In genomic region chr19:38233740-38234251, GRCh38 we compare ENCODE assay signal across 9 cellular contexts. TPM values are rescaled to one million over a fixed set of nuclear protein-coding genes. Genes with fewer than 3 reads are reported as not detected.
DNase-seq lines count a peak whose midpoint lies in the region; ATAC-seq, FAIRE-seq and TF ChIP-seq lines count a peak whose summit lies in the region.
"Had no signal": no experiment of that assay in that cellular context is flagged by ENCODE, and none has a peak within 500 bp of the region (broad histone marks: within the 10 kb centered on the region; RNA-seq: fewer than 3 reads in every experiment).

No MANE protein-coding gene starts in this region.

- TF ChIP-seq RAD21 in HepG2 (CRISPR knock-in tag; IDR thresholded peaks at IDR 0.05), result peak; percentile 82

- no peak overlapping the region for H3K9ac ChIP-seq in HepG2 (ENCODE audit: insufficient read depth, low read depth, low read length)

- intact Hi-C loops in HepG2 (cut with micrococcal nuclease; ENCODE audit: unreplicated experiment), result loop anchor here (2.0 kb wide), 1 partner anchor 101 kb away; the partner anchor contains the start of gene CATSPERG

- TF ChIP-seq CTCF in HepG2 (CRISPR knock-in tag; IDR thresholded peaks at IDR 0.05), result peak; percentile 91

- H3K79me2 ChIP-seq in HepG2 (ENCODE audit: insufficient read depth, low read length), result no peaks in the 10 kb centered on the region

- POLR2A ChIA-PET in HepG2 (lab: Yijun Ruan, JAX), result interaction anchor here (0.7 kb wide), 1 partner anchor 9 kb away, joined by 7 read pairs; no protein-coding TSS in a partner anchor

- BruUV-seq in HepG2 (replicated peaks; lab: Mats Ljungman, UMichigan), result no TSS peak

- H3K4me3 ChIP-seq in HepG2 (replicated peaks in 1 of 3; ENCODE audit: insufficient read depth in 1 of 3, low read depth in 2 of 3, low read length in 3 of 3), result no peak overlapping the region

- peak overlapping the region; percentile 25; the same call in 1 of the 2 replicates for H3K4me2 ChIP-seq in HepG2 (ENCODE audit: low read depth, low read length)

- peaks cover 4% of the 10 kb centered on the region for H3K4me1 ChIP-seq in HepG2 (ENCODE audit: insufficient read depth, low read length)

- H3K27ac ChIP-seq in HepG2 (ENCODE audit: extremely low read length, insufficient read depth, low read length), result no peak overlapping the region

- H3K27me3 Mint-ChIP-seq in central memory CD8-positive, alpha-beta T cell, result peaks cover 56% of the 10 kb centered on the region

- H3K27me3 ChIP-seq in HepG2 (ENCODE audit: control insufficient read depth in 1 of 2, insufficient read depth in 2 of 2, low read length in 2 of 2), result peaks cover 1 to 4% of the 10 kb centered on the region in 2 experiments; a peak in 3 of 5 replicates

- H3K36me3 ChIP-seq in HepG2 (replicated peaks in 1 of 2; ENCODE audit: control insufficient read depth in 1 of 2, insufficient read depth in 2 of 2, low read length in 2 of 2), result no peaks in the 10 kb centered on the region

- TF ChIP-seq POLR2A in HepG2 (IDR thresholded peaks at IDR 0.05; ENCODE audit: insufficient read depth in 1 of 2, low read depth in 2 of 2, low read length in 2 of 2), result no peak

- peaks cover 2% of the 10 kb centered on the region for H3K36me3 Mint-ChIP-seq in central memory CD8-positive, alpha-beta T cell (ENCODE audit: insufficient read depth)

- 29% methylated on average over 3 of the region's 7 CpGs for WGBS in HepG2 (ENCODE audit: low lambda C conversion rate)

- TF ChIP-seq EP300 in HepG2 (IDR thresholded peaks at IDR 0.05; ENCODE audit: low read depth in 2 of 2, low read length in 2 of 2), result no peak
- no peak for TF ChIP-seq EP300 in HepG2 (CRISPR knock-in tag; IDR thresholded peaks at IDR 0.05; ENCODE audit: borderline replicate concordance)

- no peaks in the 10 kb centered on the region for H3K9me3 ChIP-seq in HepG2 (ENCODE audit: low read length)

- CTCF ChIA-PET in HepG2 (lab: Yijun Ruan, JAX; ENCODE audit: low intra/inter-chr PET ratio, low total read pairs), result interaction anchor here (0.6 to 2.0 kb wide), 2 partner anchors 101 to 335 kb away, joined by 3 to 27 read pairs; partner anchors contain the start of gene CATSPERG

- DNase-seq in NCI-H526 (lab: John Stamatoyannopoulos, UW) (peak; percentile 24 to 85), NCI-H526 treated with DMSO at 0.1 percent for 48 hours (lab: John Stamatoyannopoulos, UW) (no peak), NCI-H2171 treated with DMSO at 0.1 percent for 48 hours (lab: John Stamatoyannopoulos, UW) (peak; percentile 28), HepG2 (ENCODE audit: low spot score) (peak; percentile 58)
- DNase-seq in activated CD4-positive, CD25-positive, alpha-beta regulatory T cell treated with anti-CD3 and anti-CD28 coated beads, Interleukin-2, amount 50 U/mL, for 72 hours, result peak; percentile 88
- DNase-seq in central memory CD8-positive, alpha-beta T cell (ENCODE audit: low spot score in 2 of 2), result peak; percentile 56 to 67
- DNase-seq in stimulated activated CD4-positive, alpha-beta T cell treated with anti-CD3 and anti-CD28 coated beads, TNF-alpha, amount 100 ng/mL, for 4 hours (ENCODE audit: low read depth in 3 of 3), result peak; percentile 42 to 60 (median 55)

- peak; percentile 41 for ATAC-seq in central memory CD8-positive, alpha-beta T cell (replicated peaks; ENCODE audit: extremely low read depth, poor library complexity, severe bottlenecking)
- ATAC-seq in HepG2, result peak; percentile 85
- ATAC-seq in HG02571 (IDR thresholded peaks at IDR 0.05; ENCODE audit: unreplicated experiment), result no peak

- in situ Hi-C loops in HepG2 (cut with HindIII; ENCODE audit: extremely low pct_ligation_motif_present, low pct_unique_long_range_greater_than_20kb), result no loop called here

- no peak overlapping the region for H2AFZ ChIP-seq in HepG2 (ENCODE audit: low read length)

- peak; percentile 44 for FAIRE-seq in HepG2 (lab: Jason Lieb, UNC)
- FAIRE-seq: islet of Langerhans had no signal

- peaks cover 3% of the 10 kb centered on the region for H3K4me1 Mint-ChIP-seq in central memory CD8-positive, alpha-beta T cell

- H3K27ac Mint-ChIP-seq in central memory CD8-positive, alpha-beta T cell (ENCODE audit: low read depth), result no peak overlapping the region

- H3K9me3 Mint-ChIP-seq in central memory CD8-positive, alpha-beta T cell, result no peaks in the 10 kb centered on the region

- no peaks in the 10 kb centered on the region for H4K20me1 ChIP-seq in HepG2 (ENCODE audit: insufficient read depth, low read length)

- no peak overlapping the region for H3K4me3 Mint-ChIP-seq in central memory CD8-positive, alpha-beta T cell

RNA-seq across cellular contexts. Expression of gene DPF1, which starts 9.8 kb away (rescaled TPM):
- total RNA-seq in HepG2 (2016; rRNA removed; fragmentation: Illumina TruSeq; extraction: Trizol), result 1.7 and 3.2 TPM in 2 replicates
- 1.4 and 1.6 TPM in 2 replicates for total RNA-seq in HepG2 (2016; cell fraction: cytosol; rRNA removed; fragmentation: Illumina TruSeq; extraction: Trizol; ENCODE audit: low read depth)
- 1.6 and 2.3 TPM in 2 replicates for total RNA-seq in HepG2 (2016; cell fraction: insoluble cytoplasmic fraction; rRNA removed; fragmentation: Illumina TruSeq; extraction: Trizol)
- 2.0 and 2.8 TPM in 2 replicates for total RNA-seq in HepG2 (2016; cell fraction: membrane; rRNA removed; fragmentation: Illumina TruSeq; extraction: Trizol)
- 2.1 and 2.7 TPM in 2 replicates for total RNA-seq in HepG2 (2016; cell fraction: nucleus; rRNA removed; fragmentation: Illumina TruSeq; extraction: Trizol)
- 1.0 and 1.3 TPM in 2 replicates for polyA plus RNA-seq in HepG2 (2011; rRNA removed)
- polyA plus RNA-seq in HepG2 (2011; cell fraction: cytosol; rRNA removed), result 0.65 and 1.2 TPM in 2 replicates
- 3.3 and 3.6 TPM in 2 replicates for polyA plus RNA-seq in HepG2 (2011; cell fraction: nucleus; rRNA removed)
- 0.36 and 1.2 TPM in 2 replicates for polyA plus RNA-seq in HepG2 (2012)
- 1.1 TPM in 2 replicates for polyA plus RNA-seq in HepG2 (2016; cell fraction: cytosol; fragmentation: Illumina TruSeq; extraction: Trizol; ENCODE audit: low read depth)
- 1.4 and 3.2 TPM in 2 replicates for polyA plus RNA-seq in HepG2 (2016; cell fraction: insoluble cytoplasmic fraction; fragmentation: Illumina TruSeq; extraction: Trizol; ENCODE audit: low read depth)
- polyA plus RNA-seq in HepG2 (2016; cell fraction: membrane; fragmentation: Illumina TruSeq; extraction: Trizol; ENCODE audit: low read depth), result 1.4 and 1.7 TPM in 2 replicates
- polyA plus RNA-seq in HepG2 (2016; cell fraction: nucleus; fragmentation: Illumina TruSeq; extraction: Trizol; ENCODE audit: insufficient read depth, low read depth), result 4.1 and 5.7 TPM in 2 replicates
- polyA minus RNA-seq in HepG2 (2011; rRNA and poly(A)+ RNA removed; ENCODE audit: low replicate concordance), result 1.3 and 2.4 TPM in 2 replicates
- polyA minus RNA-seq in HepG2 (2011; cell fraction: cytosol; rRNA and poly(A)+ RNA removed), result 0.62 and 0.69 TPM in 2 replicates
- 1.4 and 1.7 TPM in 2 replicates for polyA minus RNA-seq in HepG2 (2011; cell fraction: nucleus; rRNA and poly(A)+ RNA removed)

RNA-seq across cellular contexts. Expression of gene PPP1R14A, which starts 22.4 kb away (rescaled TPM):
- not detected in 2 replicates for total RNA-seq in HepG2 (2016; rRNA removed; fragmentation: Illumina TruSeq; extraction: Trizol)
- not detected in 2 replicates for total RNA-seq in HepG2 (2016; cell fraction: cytosol; rRNA removed; fragmentation: Illumina TruSeq; extraction: Trizol; ENCODE audit: low read depth)
- total RNA-seq in HepG2 (2016; cell fraction: insoluble cytoplasmic fraction; rRNA removed; fragmentation: Illumina TruSeq; extraction: Trizol), result not detected in 2 replicates
- total RNA-seq in HepG2 (2016; cell fraction: membrane; rRNA removed; fragmentation: Illumina TruSeq; extraction: Trizol), result not detected in 2 replicates
- not detected in 2 replicates for total RNA-seq in HepG2 (2016; cell fraction: nucleus; rRNA removed; fragmentation: Illumina TruSeq; extraction: Trizol)
- not detected in 2 replicates for polyA plus RNA-seq in HepG2 (2011; rRNA removed)
- not detected in 2 replicates for polyA plus RNA-seq in HepG2 (2011; cell fraction: cytosol; rRNA removed)
- polyA plus RNA-seq in HepG2 (2011; cell fraction: nucleus; rRNA removed), result not detected in 2 replicates
- polyA plus RNA-seq in HepG2 (2012), result not detected in 2 replicates
- not detected in 2 replicates for polyA plus RNA-seq in HepG2 (2016; cell fraction: cytosol; fragmentation: Illumina TruSeq; extraction: Trizol; ENCODE audit: low read depth)
- not detected in 2 replicates for polyA plus RNA-seq in HepG2 (2016; cell fraction: insoluble cytoplasmic fraction; fragmentation: Illumina TruSeq; extraction: Trizol; ENCODE audit: low read depth)
- not detected in 2 replicates for polyA plus RNA-seq in HepG2 (2016; cell fraction: membrane; fragmentation: Illumina TruSeq; extraction: Trizol; ENCODE audit: low read depth)
- polyA plus RNA-seq in HepG2 (2016; cell fraction: nucleus; fragmentation: Illumina TruSeq; extraction: Trizol; ENCODE audit: insufficient read depth, low read depth), result not detected in 2 replicates
- not detected in 2 replicates for polyA minus RNA-seq in HepG2 (2011; rRNA and poly(A)+ RNA removed; ENCODE audit: low replicate concordance)
- polyA minus RNA-seq in HepG2 (2011; cell fraction: cytosol; rRNA and poly(A)+ RNA removed), result not detected in 2 replicates
- polyA minus RNA-seq in HepG2 (2011; cell fraction: nucleus; rRNA and poly(A)+ RNA removed), result not detected in 2 replicates

RNA-seq across cellular contexts. Expression of gene SPINT2, which starts 30.6 kb away (rescaled TPM):
- total RNA-seq in HepG2 (2016; rRNA removed; fragmentation: Illumina TruSeq; extraction: Trizol), result 0.24 and 0.31 TPM in 2 replicates
- 0.18 and 0.40 TPM in 2 replicates for total RNA-seq in HepG2 (2016; cell fraction: cytosol; rRNA removed; fragmentation: Illumina TruSeq; extraction: Trizol; ENCODE audit: low read depth)
- 0.30 and 0.37 TPM in 2 replicates for total RNA-seq in HepG2 (2016; cell fraction: insoluble cytoplasmic fraction; rRNA removed; fragmentation: Illumina TruSeq; extraction: Trizol)
- total RNA-seq in HepG2 (2016; cell fraction: membrane; rRNA removed; fragmentation: Illumina TruSeq; extraction: Trizol), result 0.22 TPM in 1 of 2 replicates, not detected in the other
- total RNA-seq in HepG2 (2016; cell fraction: nucleus; rRNA removed; fragmentation: Illumina TruSeq; extraction: Trizol), result 0.44 TPM in 1 of 2 replicates, not detected in the other
- polyA plus RNA-seq in HepG2 (2011; rRNA removed), result 0.77 and 0.97 TPM in 2 replicates
- polyA plus RNA-seq in HepG2 (2011; cell fraction: cytosol; rRNA removed), result 0.38 and 0.83 TPM in 2 replicates
- polyA plus RNA-seq in HepG2 (2011; cell fraction: nucleus; rRNA removed), result 0.21 and 0.35 TPM in 2 replicates
- polyA plus RNA-seq in HepG2 (2012), result 0.31 and 0.39 TPM in 2 replicates
- not detected in 2 replicates for polyA plus RNA-seq in HepG2 (2016; cell fraction: cytosol; fragmentation: Illumina TruSeq; extraction: Trizol; ENCODE audit: low read depth)
- 0.26 and 0.46 TPM in 2 replicates for polyA plus RNA-seq in HepG2 (2016; cell fraction: insoluble cytoplasmic fraction; fragmentation: Illumina TruSeq; extraction: Trizol; ENCODE audit: low read depth)
- polyA plus RNA-seq in HepG2 (2016; cell fraction: membrane; fragmentation: Illumina TruSeq; extraction: Trizol; ENCODE audit: low read depth), result 0.13 TPM in 1 of 2 replicates, not detected in the other
- 0.60 and 1.7 TPM in 2 replicates for polyA plus RNA-seq in HepG2 (2016; cell fraction: nucleus; fragmentation: Illumina TruSeq; extraction: Trizol; ENCODE audit: insufficient read depth, low read depth)
- 0.56 and 17.3 TPM in 2 replicates for polyA minus RNA-seq in HepG2 (2011; rRNA and poly(A)+ RNA removed; ENCODE audit: low replicate concordance)
- not detected in 2 replicates for polyA minus RNA-seq in HepG2 (2011; cell fraction: cytosol; rRNA and poly(A)+ RNA removed)
- 0.26 TPM in 1 of 2 replicates, not detected in the other for polyA minus RNA-seq in HepG2 (2011; cell fraction: nucleus; rRNA and poly(A)+ RNA removed)
